Comparison of ENCODE assay signal across 9 cellular contexts in the genomic region with DNA sequence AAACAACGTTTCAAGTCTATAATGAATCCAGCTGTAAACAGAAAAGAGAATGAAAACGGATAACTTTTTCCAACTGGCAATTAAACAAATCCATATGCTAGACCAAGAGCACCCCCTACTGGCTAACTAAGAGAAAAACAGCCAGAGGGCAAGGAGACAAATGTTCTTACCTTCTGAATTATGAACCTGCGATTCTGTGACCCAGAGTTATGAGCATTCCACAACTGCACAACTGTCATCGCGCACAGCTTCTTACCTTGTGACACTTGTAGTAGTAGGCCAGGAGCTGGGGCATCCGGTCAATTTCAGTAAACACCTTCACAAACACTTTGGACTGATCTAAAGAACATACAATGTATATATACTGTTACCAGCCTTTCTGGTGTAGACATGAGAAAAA. TPM values are rescaled to one million over a fixed set of nuclear protein-coding genes. Genes with fewer than 3 reads are reported as not detected.
DNase-seq lines count a peak whose midpoint lies in the region; ATAC-seq, FAIRE-seq and TF ChIP-seq lines count a peak whose summit lies in the region.
"Had no signal": no experiment of that assay in that cellular context is flagged by ENCODE, and none has a peak within 500 bp of the region (broad histone marks: within the 10 kb centered on the region; RNA-seq: fewer than 3 reads in every experiment).

No MANE protein-coding gene starts in this region.

- CTCF ChIA-PET in activated CD8-positive, alpha-beta memory T cell treated with anti-CD3 and anti-CD28 coated beads, Interleukin-2, amount 10 ng/mL, durations not matched to agents 7 days and 5 days (lab: Charles Lee), result interaction anchor here (0.9 to 5.9 kb wide), 30 partner anchors 8 to 1070 kb away, joined by 3 to 81 read pairs (median 4); partner anchors contain the start of genes COG7, EARS2, GGA2 and SCNN1G

- H3K4me2 ChIP-seq in OCI-LY1 (ENCODE audit: low read length), result no peak overlapping the region

- no peaks in the 10 kb centered on the region for H3K9me2 ChIP-seq in OCI-LY1 (ENCODE audit: low read depth, low read length)

- H3K79me2 ChIP-seq in OCI-LY1 (ENCODE audit: insufficient read depth, low read length), result no peaks in the 10 kb centered on the region

- H4K20me1 ChIP-seq in OCI-LY1 (ENCODE audit: insufficient read depth, low read length), result no peaks in the 10 kb centered on the region

- H3K4me1 Mint-ChIP-seq in activated CD8-positive, alpha-beta memory T cell treated with anti-CD3 and anti-CD28 coated beads, Interleukin-2, amount 10 ng/mL, durations not matched to agents 7 days and 5 days, result peaks cover 4% of the 10 kb centered on the region

- no peak for TF ChIP-seq POLR2A in H54 (IDR thresholded peaks at IDR 0.05; ENCODE audit: low read depth, low read length)

- H3K27me3 Mint-ChIP-seq in activated CD8-positive, alpha-beta memory T cell treated with anti-CD3 and anti-CD28 coated beads, Interleukin-2, amount 10 ng/mL, durations not matched to agents 7 days and 5 days, result no peaks in the 10 kb centered on the region
- H3K27me3 Mint-ChIP-seq: activated naive CD8-positive, alpha-beta T cell had no signal

- H3K27me3 ChIP-seq in OCI-LY1 (ENCODE audit: insufficient read depth, low read length), result no peaks in the 10 kb centered on the region
- no peaks in the 10 kb centered on the region for H3K27me3 ChIP-seq in colonic mucosa

- no peak overlapping the region for H3K4me3 Mint-ChIP-seq in activated CD8-positive, alpha-beta memory T cell treated with anti-CD3 and anti-CD28 coated beads, Interleukin-2, amount 10 ng/mL, durations not matched to agents 7 days and 5 days
- H3K4me3 Mint-ChIP-seq: activated naive CD8-positive, alpha-beta T cell had no signal

- no peak for FAIRE-seq in H54 (lab: Jason Lieb, UNC)

- H3K9ac ChIP-seq in OCI-LY1 (ENCODE audit: low read length), result no peak overlapping the region
- no peak overlapping the region for H3K9ac ChIP-seq in colonic mucosa (ENCODE audit: low read depth in 2 of 2, low read length in 2 of 2)

- H3K4me3 ChIP-seq in OCI-LY1 (ENCODE audit: low read depth, low read length, poor library complexity, severe bottlenecking) (no peak overlapping the region), colonic mucosa (no peak overlapping the region)

- ATAC-seq in activated CD8-positive, alpha-beta memory T cell treated with anti-CD3 and anti-CD28 coated beads, Interleukin-2, amount 10 ng/mL, durations not matched to agents 7 days and 5 days, result peak; percentile 35
- ATAC-seq in GM18498 (IDR thresholded peaks at IDR 0.05; ENCODE audit: unreplicated experiment), result no peak

- H3K27ac ChIP-seq in OCI-LY1 (ENCODE audit: low read depth, low read length, poor library complexity, severe bottlenecking), result no peak overlapping the region
- peak overlapping the region; percentile 71 for H3K27ac ChIP-seq in colonic mucosa

- no peak overlapping the region for H2AFZ ChIP-seq in OCI-LY1 (ENCODE audit: low read length)

- no peaks in the 10 kb centered on the region for H3F3A ChIP-seq in OCI-LY1 (ENCODE audit: insufficient read depth, low read length)

- H3K9me3 ChIP-seq in OCI-LY1 (ENCODE audit: low read length), result no peaks in the 10 kb centered on the region
- no peaks in the 10 kb centered on the region for H3K9me3 ChIP-seq in colonic mucosa

- H3K36me3 ChIP-seq in OCI-LY1 (ENCODE audit: insufficient read depth, low read length) (peaks cover 26% of the 10 kb centered on the region), colonic mucosa (peaks cover 4% of the 10 kb centered on the region)

- TF ChIP-seq CTCF in OCI-LY1 (IDR thresholded peaks at IDR 0.05; ENCODE audit: low read length), result peak; percentile 91
- TF ChIP-seq CTCF in colonic mucosa (IDR thresholded peaks at IDR 0.05), result peak; percentile 85

- intact Hi-C loops in colonic mucosa (cut with DNase I), result loop anchor here (1.0 kb wide), 1 partner anchor 252 kb away; the partner anchor contains the start of gene SCNN1G

- DNase-seq in activated CD8-positive, alpha-beta memory T cell treated with anti-CD3 and anti-CD28 coated beads, Interleukin-2, amount 10 ng/mL, durations not matched to agents 7 days and 5 days, result peak; percentile 41
- DNase-seq in activated CD8-positive, alpha-beta memory T cell treated with anti-CD3 and anti-CD28 coated beads, Interleukin-2, amount 50 U/mL, for 4 hours, result no peak
- DNase-seq in Kasumi-1 (lab: John Stamatoyannopoulos, UW) (peak; percentile 48 to 55), colonic mucosa (peak; percentile 55), lung microvascular endothelial cell (ENCODE audit: low read depth in 2 of 2) (peak; percentile 84 to 90), H54 (ENCODE audit: insufficient read length, low spot score) (no peak)

- H3K9me3 Mint-ChIP-seq in activated CD8-positive, alpha-beta memory T cell treated with anti-CD3 and anti-CD28 coated beads, Interleukin-2, amount 10 ng/mL, durations not matched to agents 7 days and 5 days (ENCODE audit: low read depth), result no peaks in the 10 kb centered on the region

- H3K4me1 ChIP-seq in OCI-LY1 (ENCODE audit: insufficient read depth, low read length, severe bottlenecking) (no peaks in the 10 kb centered on the region), colonic mucosa (peaks cover 10% of the 10 kb centered on the region)

- H3K36me3 Mint-ChIP-seq in activated CD8-positive, alpha-beta memory T cell treated with anti-CD3 and anti-CD28 coated beads, Interleukin-2, amount 10 ng/mL, durations not matched to agents 7 days and 5 days, result peaks cover 18% of the 10 kb centered on the region

- no peak overlapping the region for H3K27ac Mint-ChIP-seq in activated CD8-positive, alpha-beta memory T cell treated with anti-CD3 and anti-CD28 coated beads, Interleukin-2, amount 10 ng/mL, durations not matched to agents 7 days and 5 days
- H3K27ac Mint-ChIP-seq: activated naive CD8-positive, alpha-beta T cell had no signal

RNA-seq across cellular contexts. Expression of gene COG7, which starts 18.6 kb away (rescaled TPM):
- 10 to 100 TPM; 17.5 to 25.1 TPM for total RNA-seq in activated CD8-positive, alpha-beta memory T cell treated with anti-CD3 and anti-CD28 coated beads, Interleukin-2, amount 10 ng/mL, durations not matched to agents 7 days and 5 days
- total RNA-seq in colonic mucosa (10 to 100 TPM; 31.4 to 40.0 TPM), lung microvascular endothelial cell (8.7 and 10.9 TPM in 2 replicates)

Comparison
In these comparisons a context has a peak if more than half of its experiments do, and no peak if none do; other contexts are left out.
1. DNase-seq: peak in activated CD8-positive, alpha-beta memory T cell treated with anti-CD3 and anti-CD28 coated beads, Interleukin-2, amount 10 ng/mL, durations not matched to agents 7 days and 5 days (single experiment), Kasumi-1 (2 of 2), colonic mucosa (single experiment) and lung microvascular endothelial cell (2 of 2); none in activated CD8-positive, alpha-beta memory T cell treated with anti-CD3 and anti-CD28 coated beads, Interleukin-2, amount 50 U/mL, for 4 hours (single experiment) and H54 (single experiment).